In the genomic region with DNA sequence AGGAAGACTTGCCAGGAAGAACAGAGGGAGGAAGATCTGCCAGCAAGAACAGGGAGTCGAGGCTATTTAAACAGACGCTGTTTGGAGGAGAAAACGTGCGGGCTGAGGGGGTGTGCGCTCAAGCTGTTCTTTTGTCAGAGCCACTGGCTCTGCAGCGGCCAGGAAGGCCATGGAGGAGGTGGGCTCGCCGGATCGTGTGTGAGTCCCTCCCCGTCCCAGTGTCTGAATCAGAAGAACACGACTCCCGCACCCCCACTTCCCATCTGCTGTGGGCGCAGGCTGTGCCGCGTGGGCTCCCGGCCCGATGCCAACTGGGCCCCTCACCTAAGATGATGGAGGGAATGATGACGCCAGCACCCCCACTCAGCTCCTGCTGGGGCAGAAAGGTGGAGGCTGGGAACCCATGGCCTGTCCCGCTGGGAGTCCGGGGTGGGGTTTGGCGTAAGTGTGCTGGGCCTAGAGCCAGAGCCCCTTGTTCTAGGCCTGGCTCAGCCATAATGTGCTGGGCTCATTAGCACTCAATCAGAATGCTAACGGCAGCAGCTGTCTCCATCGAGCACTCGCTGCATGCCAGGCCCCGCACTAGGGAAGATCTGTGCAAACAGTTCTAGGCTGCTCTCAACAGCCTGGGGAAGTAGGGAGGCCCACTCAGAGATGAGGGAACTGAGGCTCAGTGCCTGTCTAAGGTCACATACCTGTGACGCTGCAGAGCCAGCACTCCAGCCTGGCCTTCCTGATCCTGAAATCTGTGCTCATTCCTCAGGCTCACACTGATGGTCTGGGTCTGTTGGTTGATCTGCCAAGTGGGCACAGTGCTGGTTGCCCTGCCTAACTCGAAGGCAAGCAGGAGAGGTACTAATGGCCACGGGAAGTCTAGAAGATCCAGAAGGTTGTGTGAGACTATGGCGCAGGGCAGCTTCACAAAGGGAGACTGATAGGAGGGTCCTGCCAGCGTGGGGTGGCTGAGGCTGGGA, we compare ENCODE assay signal across 1 cellular context.
TF ChIP-seq lines count a peak whose summit lies in the region.

No MANE protein-coding gene starts in this region.

TF ChIP-seq in GM23338, 12 proteins besides CTCF, POLR2A, EP300 and RAD21 (continued from another document):
- TF ChIP-seq, protein P1, sequence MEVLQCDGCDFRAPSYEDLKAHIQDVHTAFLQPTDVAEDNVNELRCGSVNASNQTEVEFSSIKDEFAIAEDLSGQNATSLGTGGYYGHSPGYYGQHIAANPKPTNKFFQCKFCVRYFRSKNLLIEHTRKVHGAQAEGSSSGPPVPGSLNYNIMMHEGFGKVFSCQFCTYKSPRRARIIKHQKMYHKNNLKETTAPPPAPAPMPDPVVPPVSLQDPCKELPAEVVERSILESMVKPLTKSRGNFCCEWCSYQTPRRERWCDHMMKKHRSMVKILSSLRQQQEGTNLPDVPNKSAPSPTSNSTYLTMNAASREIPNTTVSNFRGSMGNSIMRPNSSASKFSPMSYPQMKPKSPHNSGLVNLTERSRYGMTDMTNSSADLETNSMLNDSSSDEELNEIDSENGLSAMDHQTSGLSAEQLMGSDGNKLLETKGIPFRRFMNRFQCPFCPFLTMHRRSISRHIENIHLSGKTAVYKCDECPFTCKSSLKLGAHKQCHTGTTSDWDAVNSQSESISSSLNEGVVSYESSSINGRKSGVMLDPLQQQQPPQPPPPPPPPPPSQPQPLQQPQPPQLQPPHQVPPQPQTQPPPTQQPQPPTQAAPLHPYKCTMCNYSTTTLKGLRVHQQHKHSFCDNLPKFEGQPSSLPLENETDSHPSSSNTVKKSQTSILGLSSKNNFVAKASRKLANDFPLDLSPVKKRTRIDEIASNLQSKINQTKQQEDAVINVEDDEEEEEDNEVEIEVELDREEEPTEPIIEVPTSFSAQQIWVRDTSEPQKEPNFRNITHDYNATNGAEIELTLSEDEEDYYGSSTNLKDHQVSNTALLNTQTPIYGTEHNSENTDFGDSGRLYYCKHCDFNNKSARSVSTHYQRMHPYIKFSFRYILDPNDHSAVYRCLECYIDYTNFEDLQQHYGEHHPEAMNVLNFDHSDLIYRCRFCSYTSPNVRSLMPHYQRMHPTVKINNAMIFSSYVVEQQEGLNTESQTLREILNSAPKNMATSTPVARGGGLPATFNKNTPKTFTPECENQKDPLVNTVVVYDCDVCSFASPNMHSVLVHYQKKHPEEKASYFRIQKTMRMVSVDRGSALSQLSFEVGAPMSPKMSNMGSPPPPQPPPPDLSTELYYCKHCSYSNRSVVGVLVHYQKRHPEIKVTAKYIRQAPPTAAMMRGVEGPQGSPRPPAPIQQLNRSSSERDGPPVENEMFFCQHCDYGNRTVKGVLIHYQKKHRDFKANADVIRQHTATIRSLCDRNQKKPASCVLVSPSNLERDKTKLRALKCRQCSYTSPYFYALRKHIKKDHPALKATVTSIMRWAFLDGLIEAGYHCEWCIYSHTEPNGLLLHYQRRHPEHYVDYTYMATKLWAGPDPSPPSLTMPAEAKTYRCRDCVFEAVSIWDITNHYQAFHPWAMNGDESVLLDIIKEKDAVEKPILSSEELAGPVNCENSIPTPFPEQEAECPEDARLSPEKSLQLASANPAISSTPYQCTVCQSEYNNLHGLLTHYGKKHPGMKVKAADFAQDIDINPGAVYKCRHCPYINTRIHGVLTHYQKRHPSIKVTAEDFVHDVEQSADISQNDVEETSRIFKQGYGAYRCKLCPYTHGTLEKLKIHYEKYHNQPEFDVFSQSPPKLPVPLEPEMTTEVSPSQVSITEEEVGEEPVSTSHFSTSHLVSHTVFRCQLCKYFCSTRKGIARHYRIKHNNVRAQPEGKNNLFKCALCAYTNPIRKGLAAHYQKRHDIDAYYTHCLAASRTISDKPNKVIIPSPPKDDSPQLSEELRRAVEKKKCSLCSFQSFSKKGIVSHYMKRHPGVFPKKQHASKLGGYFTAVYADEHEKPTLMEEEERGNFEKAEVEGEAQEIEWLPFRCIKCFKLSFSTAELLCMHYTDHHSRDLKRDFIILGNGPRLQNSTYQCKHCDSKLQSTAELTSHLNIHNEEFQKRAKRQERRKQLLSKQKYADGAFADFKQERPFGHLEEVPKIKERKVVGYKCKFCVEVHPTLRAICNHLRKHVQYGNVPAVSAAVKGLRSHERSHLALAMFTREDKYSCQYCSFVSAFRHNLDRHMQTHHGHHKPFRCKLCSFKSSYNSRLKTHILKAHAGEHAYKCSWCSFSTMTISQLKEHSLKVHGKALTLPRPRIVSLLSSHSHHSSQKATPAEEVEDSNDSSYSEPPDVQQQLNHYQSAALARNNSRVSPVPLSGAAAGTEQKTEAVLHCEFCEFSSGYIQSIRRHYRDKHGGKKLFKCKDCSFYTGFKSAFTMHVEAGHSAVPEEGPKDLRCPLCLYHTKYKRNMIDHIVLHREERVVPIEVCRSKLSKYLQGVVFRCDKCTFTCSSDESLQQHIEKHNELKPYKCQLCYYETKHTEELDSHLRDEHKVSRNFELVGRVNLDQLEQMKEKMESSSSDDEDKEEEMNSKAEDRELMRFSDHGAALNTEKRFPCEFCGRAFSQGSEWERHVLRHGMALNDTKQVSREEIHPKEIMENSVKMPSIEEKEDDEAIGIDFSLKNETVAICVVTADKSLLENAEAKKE (CRISPR knock-in tag; IDR thresholded peaks at IDR 0.05): no peak
